ENCODE assay signal across 8 cellular contexts in the genomic region with DNA sequence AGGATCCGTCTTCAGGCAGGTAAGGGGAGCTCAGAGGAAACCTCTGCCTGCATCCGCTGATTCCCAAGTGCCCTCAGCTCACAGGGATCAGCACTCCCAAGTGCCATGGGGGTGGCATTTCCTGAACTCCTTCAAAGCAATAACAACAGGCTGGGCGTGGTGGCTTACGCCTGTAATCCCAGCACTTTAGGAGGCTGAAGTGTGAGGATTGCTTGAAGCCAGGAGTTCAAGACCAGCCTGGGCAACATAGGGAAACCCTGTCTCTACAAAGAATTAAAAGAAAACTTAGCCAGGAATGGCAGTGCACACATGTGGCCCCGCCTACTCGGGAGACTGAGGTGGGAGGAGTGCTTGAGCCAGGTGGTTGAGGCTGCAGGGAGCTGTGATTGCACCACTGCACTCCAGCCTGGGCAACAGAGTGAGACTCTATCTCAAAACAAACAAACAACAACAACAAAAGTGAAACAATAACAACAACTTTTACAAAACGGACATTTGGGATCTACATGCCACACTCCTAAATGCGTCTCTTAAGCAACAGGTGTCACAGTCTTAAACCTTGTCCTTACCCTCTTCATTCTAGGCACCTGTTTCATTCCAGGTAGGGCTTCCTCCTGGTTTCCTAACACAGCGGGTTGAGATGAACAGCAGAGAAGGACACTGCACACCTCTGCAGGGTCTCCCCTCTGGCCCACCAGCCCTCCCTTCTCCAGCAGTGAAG.
DNase-seq lines count a peak whose midpoint lies in the region; ATAC-seq and TF ChIP-seq lines count a peak whose summit lies in the region.

No MANE protein-coding gene starts in this region.

- H3K36me3 ChIP-seq in KOPT-K1 (ENCODE audit: insufficient read depth, low read length) (peaks cover 7% of the 10 kb centered on the region; the same call in 1 of the 2 replicates), parathyroid adenoma (ENCODE audit: control insufficient read depth, insufficient read depth, low read length) (no peaks in the 10 kb centered on the region)

- peak overlapping the region; percentile 93 for H3K4me2 ChIP-seq in parathyroid adenoma (ENCODE audit: low read length)

- H3K79me2 ChIP-seq in parathyroid adenoma = peaks cover 4% of the 10 kb centered on the region

- no peaks in the 10 kb centered on the region for H3K4me1 ChIP-seq in parathyroid adenoma

- H3K9me3 ChIP-seq in KOPT-K1 (ENCODE audit: insufficient read depth, low read length, poor library complexity, severe bottlenecking) (peaks cover 18% of the 10 kb centered on the region), parathyroid adenoma (ENCODE audit: control insufficient read depth, low read length) (no peaks in the 10 kb centered on the region)

- peak; percentile 45 for DNase-seq in DMS79 (lab: John Stamatoyannopoulos, UW)
- no peak for DNase-seq in coronary artery (ENCODE audit: low spot score)
- no peak for DNase-seq in GM19240 (ENCODE audit: insufficient read length, low spot score)
- no peak for DNase-seq in ecto neural progenitor cell (ENCODE audit: low spot score)
- DNase-seq in NCI-H82 treated with DMSO at 0.1 percent for 48 hours (lab: John Stamatoyannopoulos, UW; ENCODE audit: unreplicated experiment) = no peak

- H2AFZ ChIP-seq in parathyroid adenoma = peak overlapping the region; percentile 92

- no peak overlapping the region for H3K9ac ChIP-seq in parathyroid adenoma

- TF ChIP-seq CTCF in coronary artery (IDR thresholded peaks at IDR 0.05) (no peak), parathyroid adenoma (IDR thresholded peaks at IDR 0.05) (no peak)

- no peaks in the 10 kb centered on the region for H3K27me3 ChIP-seq in parathyroid adenoma (ENCODE audit: control insufficient read depth, insufficient read depth, low read length)

- H3K4me3 ChIP-seq in coronary artery = peak overlapping the region; percentile 77
- peak overlapping the region; percentile 77 for H3K4me3 ChIP-seq in parathyroid adenoma (ENCODE audit: low read depth, low read length)

- H3K27ac ChIP-seq in KOPT-K1 (ENCODE audit: low read depth, low read length, poor library complexity, severe bottlenecking) (peak overlapping the region; percentile 75), coronary artery (peak overlapping the region; percentile 81 to 89), parathyroid adenoma (peak overlapping the region; percentile 87)

- ATAC-seq in HG02852 (IDR thresholded peaks at IDR 0.05; ENCODE audit: unreplicated experiment) = no peak
